Comparison of ENCODE assay signal across 1 cellular context in genomic region chr3:132723024-132723462, GRCh38.
TF ChIP-seq lines count a peak whose summit lies in the region.

No MANE protein-coding gene starts in this region.

TF ChIP-seq in GM12878, 131 proteins besides CTCF, POLR2A, EP300 and RAD21 (continued from another document):
- TF ChIP-seq ZBTB11 (CRISPR knock-in tag; IDR thresholded peaks at IDR 0.05) (no peak), NKRF (conservative IDR thresholded peaks at IDR 0.05) (no peak), PAX8 (IDR thresholded peaks at IDR 0.05) (no peak), MXI1 (IDR thresholded peaks at IDR 0.05; ENCODE audit: low read depth, low read length) (no peak)
